In genomic region chr2:152718047-152718908, GRCh38 we compare ENCODE assay signal across 8 cellular contexts. TPM values are rescaled to one million over a fixed set of nuclear protein-coding genes. Genes with fewer than 3 reads are reported as not detected.
DNase-seq lines count a peak whose midpoint lies in the region; ATAC-seq and TF ChIP-seq lines count a peak whose summit lies in the region.

Gene ARL6IP6, plus strand, starts transcription at chr2:152718620. Its CDS starts 5 bp downstream, at chr2:152718625.

- H2AFZ ChIP-seq in PC-9 = peak within 1 kb of the TSS; percentile 92

- no peaks in the 10 kb centered on the region for H3K27me3 ChIP-seq in PC-9 (ENCODE audit: insufficient read depth, low read depth)

- peaks cover 21% of the 10 kb centered on the region for H3K4me1 ChIP-seq in PC-9 (replicated peaks; ENCODE audit: insufficient read depth)

- TF ChIP-seq CTCF in PC-9 (conservative IDR thresholded peaks at IDR 0.05) = no peak

- peak; percentile 76 for ATAC-seq in GM21723 (IDR thresholded peaks at IDR 0.05; ENCODE audit: unreplicated experiment)

- in situ Hi-C loops in KBM-7 (cut with MboI; ENCODE audit: low pct_unique_long_range_greater_than_20kb, low sequenced_read_pairs) = no loop called here

- no peaks in the 10 kb centered on the region for H3K9me3 ChIP-seq in PC-9 (ENCODE audit: insufficient read depth, low read depth)

- H3K27ac ChIP-seq in PC-9 = peak within 1 kb of the TSS; percentile 82
- peak within 1 kb of the TSS; percentile 91 for H3K27ac ChIP-seq in epithelial cell of prostate

- CTCF ChIA-PET in PC-9 (lab: Charles Lee) = no interaction called here

- H3F3A ChIP-seq in PC-9 (ENCODE audit: insufficient read depth, low read depth) = peaks cover 10% of the 10 kb centered on the region; the same call in 1 of the 2 replicates

- no peaks in the 10 kb centered on the region for H3K9me2 ChIP-seq in PC-9 (ENCODE audit: insufficient read depth)

- H3K79me2 ChIP-seq in PC-9 (ENCODE audit: low read depth) = peaks cover 72% of the 10 kb centered on the region

- peak within 1 kb of the TSS; percentile 87 for H3K4me3 ChIP-seq in PC-9

- intact Hi-C loops in PC-9 (cut with micrococcal nuclease; ENCODE audit: unreplicated experiment) = loop anchor here (10.0 kb wide), 2 partner anchors 303 to 683 kb away; no protein-coding TSS in a partner anchor

- peak; percentile 88 for DNase-seq in DMS53 (lab: John Stamatoyannopoulos, UW)
- DNase-seq in KBM-7 = peak; percentile 94
- DNase-seq in PC-9 = peak; percentile 79 to 91
- peak; percentile 95 for DNase-seq in activated T-cell treated with anti-CD3 and anti-CD28 coated beads, Interleukin-2, amount 50 U/mL, for 1 hour
- DNase-seq in epithelial cell of prostate (ENCODE audit: low read depth, low spot score) = peak; percentile 61
- DNase-seq in mucosa of gallbladder (ENCODE audit: low spot score) = peak; percentile 92
- DNase-seq in stimulated activated CD8-positive, alpha-beta memory T cell treated with anti-CD3 and anti-CD28 coated beads, Interleukin-4, amount 100 ng/mL, for 24 hours (ENCODE audit: low read depth) = peak; percentile 89

- peaks cover 35% of the 10 kb centered on the region for H4K20me1 ChIP-seq in PC-9 (ENCODE audit: insufficient read depth)

- POLR2A ChIA-PET in PC-9 (lab: Charles Lee; ENCODE audit: unreplicated experiment) = interaction anchor here (0.6 kb wide), 2 partner anchors 24 to 149 kb away, joined by 3 to 4 read pairs; no protein-coding TSS in a partner anchor

- no TSS peak for BruUV-seq in PC-9 (replicated peaks; lab: Mats Ljungman, UMichigan)

- H3K4me2 ChIP-seq in PC-9 = peak within 1 kb of the TSS; percentile 89

- H3K36me3 ChIP-seq in PC-9 (ENCODE audit: low read depth) = peaks cover 26% of the 10 kb centered on the region

RNA-seq across cellular contexts. Expression of gene ARL6IP6, which starts in this region (rescaled TPM):
- total RNA-seq in PC-9 (2021) = 24.5 and 27.2 TPM in 2 replicates
- 11.4 TPM for total RNA-seq in mucosa of gallbladder

Comparison
In these comparisons a context has a peak if more than half of its experiments do, and no peak if none do; other contexts are left out.
1. Peak in every context shown above with its lines: DNase-seq, ATAC-seq, H3K4me3 ChIP-seq and H3K27ac ChIP-seq.